In the genomic region with DNA sequence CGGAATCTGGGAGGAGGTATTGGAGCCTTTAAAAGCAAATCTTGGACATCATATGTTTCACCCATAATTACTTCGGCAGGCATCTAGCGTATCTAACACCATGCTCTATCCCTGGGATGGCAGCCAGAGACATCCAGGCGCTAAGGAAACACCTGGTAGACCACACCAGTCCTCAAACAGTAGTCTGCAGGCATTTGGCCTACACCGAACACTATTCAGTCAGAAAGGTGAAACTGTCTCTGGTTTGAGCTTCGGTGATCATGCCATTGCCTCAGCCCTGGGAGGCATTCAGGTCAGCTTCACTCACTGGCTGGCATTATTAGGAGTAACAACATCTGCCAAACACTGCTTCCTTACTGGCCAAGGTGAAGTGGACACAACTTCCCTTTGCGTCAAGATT, we compare ENCODE assay signal across 17 cellular contexts. TPM values are rescaled to one million over a fixed set of nuclear protein-coding genes. Genes with fewer than 3 reads are reported as not detected.
DNase-seq lines count a peak whose midpoint lies in the region; ATAC-seq and TF ChIP-seq lines count a peak whose summit lies in the region.
"Had no signal": no experiment of that assay in that cellular context is flagged by ENCODE, and none has a peak within 500 bp of the region (broad histone marks: within the 10 kb centered on the region; RNA-seq: fewer than 3 reads in every experiment).

No MANE protein-coding gene starts in this region.

- no peaks in the 10 kb centered on the region; the same call in 1 of the 2 replicates for H3F3A ChIP-seq in Loucy (ENCODE audit: low read depth)

- peak overlapping the region; percentile 19 for H3K4me2 ChIP-seq in Loucy (ENCODE audit: low read depth, low read length, poor library complexity, severe bottlenecking)

- WGBS in endodermal cell (ENCODE audit: insufficient coverage in 1 of 2, insufficient read length in 1 of 2), 2 experiments, result 95 to 96% methylated on average over 4 to 7 of the region's 7 CpGs
- 92 to 94% methylated on average over 7 of the region's 7 CpGs for WGBS in sigmoid colon, 2 donors

- H3K9ac ChIP-seq in Loucy (ENCODE audit: low read depth, low read length, poor library complexity, severe bottlenecking), result no peak overlapping the region
- H3K9ac ChIP-seq in endodermal cell (ENCODE audit: extremely low read depth, low read length, poor library complexity, severe bottlenecking), result no peak overlapping the region

- no peaks in the 10 kb centered on the region for H3K4me1 Mint-ChIP-seq in endodermal cell
- no peaks in the 10 kb centered on the region for H3K4me1 Mint-ChIP-seq in activated naive CD4-positive, alpha-beta T cell treated with anti-CD3 and anti-CD28 coated beads, Interleukin-2, amount 10 ng/mL, durations not matched to agents 7 days and 5 days
- H3K4me1 Mint-ChIP-seq: H9 had no signal

- H3K9me3 ChIP-seq in Loucy (ENCODE audit: insufficient read depth, low read depth, low read length), result no peaks in the 10 kb centered on the region
- H3K9me3 ChIP-seq in endodermal cell (ENCODE audit: control insufficient read depth, low read length), result no peaks in the 10 kb centered on the region
- H3K9me3 ChIP-seq in sigmoid colon, result no peaks in the 10 kb centered on the region

- H3K9me3 Mint-ChIP-seq in endodermal cell, result no peaks in the 10 kb centered on the region
- no peaks in the 10 kb centered on the region for H3K9me3 Mint-ChIP-seq in activated naive CD4-positive, alpha-beta T cell treated with anti-CD3 and anti-CD28 coated beads, Interleukin-2, amount 10 ng/mL, durations not matched to agents 7 days and 5 days
- H3K9me3 Mint-ChIP-seq: H9 had no signal

- H4K20me1 ChIP-seq in Loucy (ENCODE audit: insufficient read depth, low read length, poor library complexity, severe bottlenecking), result no peaks in the 10 kb centered on the region

- intact Hi-C loops in sigmoid colon (cut with DNase I), result no loop called here

- H3K27me3 Mint-ChIP-seq in endodermal cell (ENCODE audit: insufficient read depth), result no peaks in the 10 kb centered on the region
- no peaks in the 10 kb centered on the region for H3K27me3 Mint-ChIP-seq in activated naive CD4-positive, alpha-beta T cell treated with anti-CD3 and anti-CD28 coated beads, Interleukin-2, amount 10 ng/mL, durations not matched to agents 7 days and 5 days
- H3K27me3 Mint-ChIP-seq: CD4-positive, alpha-beta memory T cell had no signal

- no peak for TF ChIP-seq CTCF in Loucy (conservative IDR thresholded peaks at IDR 0.05; ENCODE audit: low read length)
- TF ChIP-seq CTCF in endodermal cell (conservative IDR thresholded peaks at IDR 0.05), result no peak
- no peak for TF ChIP-seq CTCF in sigmoid colon (IDR thresholded peaks at IDR 0.05)

- peaks cover 18% of the 10 kb centered on the region for H3K36me3 Mint-ChIP-seq in endodermal cell (ENCODE audit: low read depth)
- H3K36me3 Mint-ChIP-seq in activated naive CD4-positive, alpha-beta T cell treated with anti-CD3 and anti-CD28 coated beads, Interleukin-2, amount 10 ng/mL, durations not matched to agents 7 days and 5 days, result peaks cover 7% of the 10 kb centered on the region

- H3K4me1 ChIP-seq in Loucy (ENCODE audit: insufficient read depth, low read length, poor library complexity, severe bottlenecking) (peaks cover 25% of the 10 kb centered on the region), endodermal cell (ENCODE audit: control insufficient read depth, insufficient read depth, low read length) (peaks cover 3% of the 10 kb centered on the region), sigmoid colon (no peaks in the 10 kb centered on the region)

- H3K79me2 ChIP-seq in Loucy (ENCODE audit: insufficient read depth, low read length), result no peaks in the 10 kb centered on the region; the same call in 1 of the 2 replicates

- no peak overlapping the region for H2AFZ ChIP-seq in Loucy (ENCODE audit: low read length)

- H3K9me2 ChIP-seq in Loucy (replicated peaks; ENCODE audit: low read depth, low read length), result no peaks in the 10 kb centered on the region

- no peak overlapping the region for H3K27ac Mint-ChIP-seq in endodermal cell
- H3K27ac Mint-ChIP-seq in activated naive CD4-positive, alpha-beta T cell treated with anti-CD3 and anti-CD28 coated beads, Interleukin-2, amount 10 ng/mL, durations not matched to agents 7 days and 5 days, result no peak overlapping the region
- H3K27ac Mint-ChIP-seq: CD4-positive, alpha-beta memory T cell; H9 had no signal

- no peak for TF ChIP-seq POLR2A in sigmoid colon (IDR thresholded peaks at IDR 0.05)

- H3K4me3 ChIP-seq in Loucy (ENCODE audit: low read length, poor library complexity, severe bottlenecking) (no peak overlapping the region), endodermal cell (ENCODE audit: low read length) (no peak overlapping the region), sigmoid colon (no peak overlapping the region)

- H3K27ac ChIP-seq in endodermal cell (ENCODE audit: low read depth, low read length) (no peak overlapping the region), sigmoid colon (peak overlapping the region in 1 of 4 donors; percentile 84)
- H3K27ac ChIP-seq: C4-2B had no signal

- no peaks in the 10 kb centered on the region for H3K27me3 ChIP-seq in Loucy (ENCODE audit: insufficient read depth, low read length, poor library complexity, severe bottlenecking)
- no peaks in the 10 kb centered on the region for H3K27me3 ChIP-seq in endodermal cell (ENCODE audit: control insufficient read depth, insufficient read depth, low read length, poor library complexity, severe bottlenecking)
- H3K27me3 ChIP-seq in sigmoid colon, result no peaks in the 10 kb centered on the region

- H3K36me3 ChIP-seq in Loucy (ENCODE audit: insufficient read depth, low read length) (no peaks in the 10 kb centered on the region), endodermal cell (ENCODE audit: control insufficient read depth, insufficient read depth, low read length) (peaks cover 3% of the 10 kb centered on the region), sigmoid colon (peaks cover 0 to 27% (median 2%) of the 10 kb centered on the region in 4 donors)

- no peak for ATAC-seq in HG03097 (IDR thresholded peaks at IDR 0.05; ENCODE audit: low FRiP score, unreplicated experiment)

- peak; percentile 25 for DNase-seq in activated effector memory CD4-positive, alpha-beta T cell treated with anti-CD3 and anti-CD28 coated beads, Interleukin-2, amount 50 U/mL, for 16 hours
- no peak for DNase-seq in activated effector memory CD4-positive, alpha-beta T cell treated with Interleukin-2 at 50 U/mL for 16 hours
- DNase-seq in endodermal cell (peak; percentile 26), sigmoid colon (peak; percentile 38)
- DNase-seq in activated CD4-positive, alpha-beta T cell treated with anti-CD3 and anti-CD28 coated beads, Interleukin-2, amount 50 U/mL, for 1 hour, result no peak
- no peak for DNase-seq in activated naive CD4-positive, alpha-beta T cell treated with anti-CD3 and anti-CD28 coated beads, Interleukin-2, amount 10 ng/mL, durations not matched to agents 7 days and 5 days
- DNase-seq: ACHN; CD4-positive, alpha-beta memory T cell; DMS79 treated with DMSO at 0.1 percent for 48 hours; GDM1; GOT3; H9 had no signal

- TF ChIP-seq EP300 in sigmoid colon (IDR thresholded peaks at IDR 0.05), result no peak

- H3K4me3 Mint-ChIP-seq in endodermal cell, result no peak overlapping the region
- H3K4me3 Mint-ChIP-seq in activated naive CD4-positive, alpha-beta T cell treated with anti-CD3 and anti-CD28 coated beads, Interleukin-2, amount 10 ng/mL, durations not matched to agents 7 days and 5 days, result no peak overlapping the region
- H3K4me3 Mint-ChIP-seq: CD4-positive, alpha-beta memory T cell; H9 had no signal

- CTCF ChIA-PET in activated naive CD4-positive, alpha-beta T cell treated with anti-CD3 and anti-CD28 coated beads, Interleukin-2, amount 10 ng/mL, durations not matched to agents 7 days and 5 days (lab: Charles Lee), result no interaction called here

RNA-seq across cellular contexts. Expression of a gene that starts 11.7 kb away (rescaled TPM):
- total RNA-seq in endodermal cell (10 to 100 TPM; 18.1 to 28.6 TPM), sigmoid colon (10 to 100 TPM in 3 of 4 donors, 1 to 10 TPM in 1; 6.4 to 12.5 (median 11.5) TPM)
- 20.2 TPM for polyA plus RNA-seq in endodermal cell (2013, experiment 1 of 2)
- 23.5 TPM for polyA plus RNA-seq in endodermal cell (2013, experiment 2 of 2)
- 10 to 100 TPM in 2 of 3 donors, 1 to 10 TPM in 1; 9.6 to 21.0 (median 12.5) TPM for polyA plus RNA-seq in sigmoid colon

RNA-seq across cellular contexts. Expression of a gene that starts 12.4 kb away (rescaled TPM):
- total RNA-seq in endodermal cell (100 to 1,000 TPM; 120 to 134 TPM), sigmoid colon (100 to 1,000 TPM in 2 of 4 donors, 10 to 100 TPM in 2; 86.2 to 118 (median 99.3) TPM)
- polyA plus RNA-seq in endodermal cell (2013, experiment 1 of 2), result 151 TPM
- polyA plus RNA-seq in endodermal cell (2013, experiment 2 of 2), result 145 TPM
- polyA plus RNA-seq in sigmoid colon, result 100 to 1,000 TPM; 111 to 180 (median 138) TPM

RNA-seq across cellular contexts. Expression of a gene that starts 16.9 kb away (rescaled TPM):
- total RNA-seq in endodermal cell (10 to 100 TPM; 77.1 to 92.6 TPM), sigmoid colon (100 to 1,000 TPM in 1 of 4 donors, 10 to 100 TPM in 3; 73.7 to 103 (median 86.8) TPM)
- 55.1 TPM for polyA plus RNA-seq in endodermal cell (2013, experiment 1 of 2)
- polyA plus RNA-seq in endodermal cell (2013, experiment 2 of 2), result 56.8 TPM
- 10 to 100 TPM; 39.6 to 69.1 (median 47.9) TPM for polyA plus RNA-seq in sigmoid colon

RNA-seq across cellular contexts. Expression of a gene that starts 17.2 kb away (rescaled TPM):
- total RNA-seq in endodermal cell (10 to 100 TPM; 47.4 to 63.7 TPM), sigmoid colon (10 to 100 TPM; 22.8 to 29.6 (median 23.8) TPM)
- 26.3 TPM for polyA plus RNA-seq in endodermal cell (2013, experiment 1 of 2)
- polyA plus RNA-seq in endodermal cell (2013, experiment 2 of 2), result 25.1 TPM
- polyA plus RNA-seq in sigmoid colon, result 10 to 100 TPM; 33.8 to 48.1 (median 39.0) TPM

RNA-seq across cellular contexts. Expression of a gene that starts 31.5 kb away (rescaled TPM):
- total RNA-seq in endodermal cell, result not detected
- polyA plus RNA-seq in endodermal cell (2013, experiment 1 of 2), result not detected
- polyA plus RNA-seq in endodermal cell (2013, experiment 2 of 2), result not detected
- total RNA-seq in sigmoid colon, result not detected
- polyA plus RNA-seq in sigmoid colon, result not detected
- total RNA-seq: A172; CD4-positive, alpha-beta memory T cell; H9; HT-29 had no signal
- polyA plus RNA-seq: CD4-positive, alpha-beta memory T cell had no signal

Comparison
In these comparisons a context has a peak if more than half of its experiments do, and no peak if none do; other contexts are left out.
1. DNase-seq: peak in activated effector memory CD4-positive, alpha-beta T cell treated with anti-CD3 and anti-CD28 coated beads, Interleukin-2, amount 50 U/mL, for 16 hours (single experiment), endodermal cell (single experiment) and sigmoid colon (single experiment); none in activated effector memory CD4-positive, alpha-beta T cell treated with Interleukin-2 at 50 U/mL for 16 hours (single experiment), activated CD4-positive, alpha-beta T cell treated with anti-CD3 and anti-CD28 coated beads, Interleukin-2, amount 50 U/mL, for 1 hour (single experiment) and activated naive CD4-positive, alpha-beta T cell treated with anti-CD3 and anti-CD28 coated beads, Interleukin-2, amount 10 ng/mL, durations not matched to agents 7 days and 5 days (single experiment).